In genomic region chr10:88934900-88935672, GRCh38 we compare ENCODE assay signal across 8 cellular contexts. TPM values are rescaled to one million over a fixed set of nuclear protein-coding genes. Genes with fewer than 3 reads are reported as not detected.
DNase-seq lines count a peak whose midpoint lies in the region; ATAC-seq, FAIRE-seq and TF ChIP-seq lines count a peak whose summit lies in the region.

No MANE protein-coding gene starts in this region.

- POLR2A ChIA-PET in activated B cell treated with CpG ODN at 0.5 μM for 24 hours (lab: Charles Lee), result interaction anchor here (0.6 to 1.5 kb wide), 3 partner anchors 99 to 997 kb away, joined by 3 to 6 read pairs (median 3); no protein-coding TSS in a partner anchor

- no peaks in the 10 kb centered on the region for H4K20me1 ChIP-seq in keratinocyte (ENCODE audit: control insufficient read depth, extremely low read depth, insufficient read depth, low read length)

- H3K27me3 ChIP-seq in keratinocyte (ENCODE audit: control insufficient read depth, extremely low read depth, insufficient read depth, low read length), result no peaks in the 10 kb centered on the region

- H3K36me3 ChIP-seq in keratinocyte (ENCODE audit: control insufficient read depth in 2 of 2, extremely low read depth in 1 of 2, insufficient read depth in 2 of 2, low read length in 2 of 2), result no peaks in the 10 kb centered on the region

- TF ChIP-seq CTCF in HFF-Myc (IDR thresholded peaks at IDR 0.05; ENCODE audit: low read depth, low read length, missing control alignments) (peak; percentile 93), activated B cell treated with CpG ODN at 0.5 μM for 24 hours (IDR thresholded peaks at IDR 0.05) (peak; percentile 99), keratinocyte (optimal IDR thresholded peaks at IDR 0.05 in 1 of 3, IDR thresholded peaks at IDR 0.05 in 1 of 3, conservative IDR thresholded peaks at IDR 0.05 in 1 of 3; ENCODE audit: extremely low read depth in 1 of 3, insufficient read depth in 2 of 3, low read length in 3 of 3) (peak; percentile 82 to 98 (median 92))

- peak; percentile 99 for FAIRE-seq in keratinocyte (lab: Jason Lieb, UNC)

- no peaks in the 10 kb centered on the region for H3K9me3 Mint-ChIP-seq in activated B cell treated with CpG ODN at 0.5 μM for 24 hours

- H3K36me3 Mint-ChIP-seq in activated B cell treated with CpG ODN at 0.5 μM for 24 hours (ENCODE audit: low read depth), result peaks cover 20% of the 10 kb centered on the region

- peaks cover 9% of the 10 kb centered on the region for H3K4me1 ChIP-seq in keratinocyte (ENCODE audit: control insufficient read depth, extremely low read depth, insufficient read depth, low read length)

- DNase-seq in DMS153 treated with DMSO at 0.1 percent for 48 hours (lab: John Stamatoyannopoulos, UW; ENCODE audit: unreplicated experiment) (peak; percentile 89), HFF-Myc (ENCODE audit: extremely low read depth, low read depth) (no peak), NCI-H2196 treated with DMSO at 0.1 percent for 48 hours (lab: John Stamatoyannopoulos, UW; ENCODE audit: unreplicated experiment) (peak; percentile 60), activated B cell treated with CpG ODN at 0.5 μM for 24 hours (peak; percentile 22), caudate nucleus (lab: John Stamatoyannopoulos, UW) (peak in 54 of 61 donors; percentile 1 to 85 (median 35)), keratinocyte (ENCODE audit: low read depth, low spot score) (peak; percentile 41)
- peak; percentile 78 for DNase-seq in stimulated activated CD4-positive, alpha-beta T cell treated with anti-CD3 and anti-CD28 coated beads, Interleukin-15, amount 100 ng/mL, for 24 hours

- H2AFZ ChIP-seq in keratinocyte (ENCODE audit: control insufficient read depth, low read length), result no peak overlapping the region

- H3K27ac ChIP-seq in caudate nucleus (ENCODE audit: low read depth, low read length), result peak overlapping the region; percentile 62
- no peak overlapping the region for H3K27ac ChIP-seq in keratinocyte (ENCODE audit: control insufficient read depth, insufficient read depth, low read length)

- ATAC-seq in activated B cell treated with CpG ODN at 0.5 μM for 24 hours (ENCODE audit: low read depth) (peak; percentile 79), GM19023 (IDR thresholded peaks at IDR 0.05; ENCODE audit: unreplicated experiment) (no peak)

- peak overlapping the region; percentile 13 for H3K4me3 Mint-ChIP-seq in activated B cell treated with CpG ODN at 0.5 μM for 24 hours

- H3K27me3 Mint-ChIP-seq in activated B cell treated with CpG ODN at 0.5 μM for 24 hours, result no peaks in the 10 kb centered on the region

- dilution Hi-C loops in keratinocyte (cut with MboI; ENCODE audit: extremely low pct_ligation_motif_present, low sequenced_read_pairs), result no loop called here

- no peak overlapping the region for H3K9ac ChIP-seq in keratinocyte (ENCODE audit: control insufficient read depth, extremely low read depth, insufficient read depth, low read length)

- intact Hi-C loops in activated B cell treated with CpG ODN at 0.5 μM for 24 hours (cut with micrococcal nuclease), result loop anchor here (1.0 to 10.0 kb wide), 9 partner anchors 10 to 630 kb away; partner anchors contain the start of gene FAS

- no peaks in the 10 kb centered on the region for H3K9me1 ChIP-seq in keratinocyte (ENCODE audit: control insufficient read depth, extremely low read depth, insufficient read depth, low read length)

- H3K27ac Mint-ChIP-seq in activated B cell treated with CpG ODN at 0.5 μM for 24 hours, result peak overlapping the region; percentile 62

- peaks cover 32% of the 10 kb centered on the region for H3K4me1 Mint-ChIP-seq in activated B cell treated with CpG ODN at 0.5 μM for 24 hours

- no peaks in the 10 kb centered on the region for H3K9me3 ChIP-seq in keratinocyte (ENCODE audit: control insufficient read depth, low read depth, low read length)

- H3K79me2 ChIP-seq in keratinocyte (ENCODE audit: control insufficient read depth, insufficient read depth, low read length), result no peaks in the 10 kb centered on the region

- no peak overlapping the region for H3K4me3 ChIP-seq in HFF-Myc (replicated peaks; ENCODE audit: low read depth, low read length)
- peak overlapping the region in 1 of 3 experiments; percentile 16 for H3K4me3 ChIP-seq in keratinocyte (ENCODE audit: control insufficient read depth in 2 of 3, extremely low read depth in 1 of 3, insufficient read depth in 2 of 3, low read depth in 1 of 3, low read length in 3 of 3)

- H3K4me2 ChIP-seq in keratinocyte (ENCODE audit: control insufficient read depth, extremely low read depth, insufficient read depth, low read depth, low read length), result peak overlapping the region; percentile 50

- CTCF ChIA-PET in activated B cell treated with CpG ODN at 0.5 μM for 24 hours (lab: Charles Lee), result interaction anchor here (0.7 to 12.3 kb wide), 31 partner anchors 10 to 309 kb away, joined by 3 to 449 read pairs (median 7); partner anchors contain the start of genes CH25H, FAS and STAMBPL1

RNA-seq across cellular contexts. Expression of gene ACTA2, which starts 17.5 kb away (rescaled TPM):
- 1.5 and 2.4 TPM in 2 replicates for total RNA-seq in activated B cell treated with CpG ODN at 0.5 μM for 24 hours
- polyA plus RNA-seq in keratinocyte, result 3.0 to 9.3 TPM (median 3.7 TPM) in 3 replicates
- 4.7 TPM for polyA plus RNA-seq in keratinocyte (2011; ENCODE audit: low read depth)
- 12.4 and 13.2 TPM in 2 replicates for polyA plus RNA-seq in keratinocyte (2011; cell fraction: cytosol; rRNA removed)
- polyA plus RNA-seq in keratinocyte (2011; cell fraction: nucleus; rRNA removed), result 8.5 and 11.8 TPM in 2 replicates
- 10.9 and 14.3 TPM in 2 replicates for polyA plus RNA-seq in keratinocyte (2012; ENCODE audit: low replicate concordance)
- polyA minus RNA-seq in keratinocyte, result 6.2 to 12.6 TPM (median 8.3 TPM) in 3 replicates
- 10.4 TPM for polyA minus RNA-seq in keratinocyte (2011; cell fraction: cytosol; rRNA and poly(A)+ RNA removed)
- polyA minus RNA-seq in keratinocyte (2011; cell fraction: nucleus; rRNA and poly(A)+ RNA removed), result 4.1 and 6.2 TPM in 2 replicates

RNA-seq across cellular contexts. Expression of gene STAMBPL1, which starts 55.0 kb away (rescaled TPM):
- 38.7 and 44.5 TPM in 2 replicates for total RNA-seq in activated B cell treated with CpG ODN at 0.5 μM for 24 hours
- polyA plus RNA-seq in keratinocyte, result 3.1 to 9.0 TPM (median 5.4 TPM) in 3 replicates
- 1.8 TPM for polyA plus RNA-seq in keratinocyte (2011; ENCODE audit: low read depth)
- 3.1 and 5.4 TPM in 2 replicates for polyA plus RNA-seq in keratinocyte (2011; cell fraction: cytosol; rRNA removed)
- polyA plus RNA-seq in keratinocyte (2011; cell fraction: nucleus; rRNA removed), result 3.3 and 3.7 TPM in 2 replicates
- polyA plus RNA-seq in keratinocyte (2012; ENCODE audit: low replicate concordance), result 1.7 and 4.4 TPM in 2 replicates
- polyA minus RNA-seq in keratinocyte, result 1.3 to 4.3 TPM (median 1.6 TPM) in 3 replicates
- polyA minus RNA-seq in keratinocyte (2011; cell fraction: cytosol; rRNA and poly(A)+ RNA removed), result 3.5 TPM
- polyA minus RNA-seq in keratinocyte (2011; cell fraction: nucleus; rRNA and poly(A)+ RNA removed), result 2.0 TPM in 2 replicates

RNA-seq across cellular contexts. Expression of gene FAS, which starts 55.5 kb away (rescaled TPM):
- total RNA-seq in activated B cell treated with CpG ODN at 0.5 μM for 24 hours, result 18.2 and 22.6 TPM in 2 replicates
- polyA plus RNA-seq in keratinocyte, result 31.4 to 44.8 TPM (median 32.5 TPM) in 3 replicates
- polyA plus RNA-seq in keratinocyte (2011; ENCODE audit: low read depth), result 17.5 TPM
- 19.6 and 43.5 TPM in 2 replicates for polyA plus RNA-seq in keratinocyte (2011; cell fraction: cytosol; rRNA removed)
- 60.0 and 82.0 TPM in 2 replicates for polyA plus RNA-seq in keratinocyte (2011; cell fraction: nucleus; rRNA removed)
- polyA plus RNA-seq in keratinocyte (2012; ENCODE audit: low replicate concordance), result 20.1 and 21.0 TPM in 2 replicates
- 3.7 to 38.8 TPM (median 26.8 TPM) in 3 replicates for polyA minus RNA-seq in keratinocyte
- 30.3 TPM for polyA minus RNA-seq in keratinocyte (2011; cell fraction: cytosol; rRNA and poly(A)+ RNA removed)
- polyA minus RNA-seq in keratinocyte (2011; cell fraction: nucleus; rRNA and poly(A)+ RNA removed), result 28.5 and 58.2 TPM in 2 replicates
